ENCODE assay signal across 9 cellular contexts in the genomic region with DNA sequence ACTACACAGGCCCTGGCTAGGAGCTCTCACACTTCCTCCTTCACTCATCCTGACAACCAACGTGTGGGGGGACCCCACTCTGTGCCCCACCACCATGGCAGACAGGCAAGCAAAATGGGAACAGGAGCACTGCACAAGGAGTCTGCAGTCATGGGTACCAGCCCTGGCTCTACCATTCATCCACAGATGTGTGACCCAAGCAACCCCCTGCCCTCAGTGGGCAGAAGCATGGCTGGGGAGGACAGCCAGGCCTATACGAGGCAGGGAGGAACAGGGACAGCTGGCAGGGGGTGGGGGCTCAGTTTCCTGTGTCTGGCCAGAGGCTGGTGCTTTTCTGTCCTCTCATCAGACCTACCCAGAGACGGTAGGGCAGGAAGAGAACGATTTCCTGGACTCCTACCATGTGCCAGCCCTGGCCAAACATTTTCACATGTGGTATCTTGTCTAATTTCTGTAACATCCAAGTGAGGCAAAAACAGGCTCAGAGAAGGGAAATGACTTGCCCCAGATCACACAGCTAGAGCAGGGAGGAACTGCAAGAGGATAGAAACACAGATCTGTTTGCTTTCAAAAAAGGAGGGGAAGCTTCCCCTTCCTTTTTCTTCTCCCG.
DNase-seq lines count a peak whose midpoint lies in the region; ATAC-seq and TF ChIP-seq lines count a peak whose summit lies in the region.
"Had no signal": no experiment of that assay in that cellular context is flagged by ENCODE, and none has a peak within 500 bp of the region (broad histone marks: within the 10 kb centered on the region; RNA-seq: fewer than 3 reads in every experiment).

No MANE protein-coding gene starts in this region.

- H3K27ac Mint-ChIP-seq in CD4-positive, alpha-beta memory T cell, result peak overlapping the region in 6 of 7 donors; percentile 29 to 87 (median 39)
- H3K27ac Mint-ChIP-seq in activated B cell treated with CpG ODN at 0.5 μM for 24 hours, result peak overlapping the region; percentile 90
- H3K27ac Mint-ChIP-seq in naive B cell, result peak overlapping the region in 5 of 6 donors; percentile 12 to 95 (median 69)

- POLR2A ChIA-PET in CD4-positive, alpha-beta memory T cell (lab: Charles Lee; ENCODE audit: partially characterized antibody), result interaction anchor here (1.0 to 1.1 kb wide), 3 partner anchors 9 to 78 kb away, joined by 3 to 4 read pairs (median 3); no protein-coding TSS in a partner anchor
- POLR2A ChIA-PET in activated B cell treated with CpG ODN at 0.5 μM for 24 hours (lab: Charles Lee), result interaction anchor here (0.7 to 8.0 kb wide), 4 partner anchors 10 to 68 kb away, joined by 3 to 122 read pairs (median 18); no protein-coding TSS in a partner anchor

- H3K36me3 Mint-ChIP-seq in CD4-positive, alpha-beta memory T cell, result no peaks in the 10 kb centered on the region
- H3K36me3 Mint-ChIP-seq in activated B cell treated with CpG ODN at 0.5 μM for 24 hours (ENCODE audit: low read depth), result no peaks in the 10 kb centered on the region
- no peaks in the 10 kb centered on the region for H3K36me3 Mint-ChIP-seq in naive B cell

- peaks cover 26 to 69% (median 37%) of the 10 kb centered on the region in 4 donors for H3K4me1 Mint-ChIP-seq in CD4-positive, alpha-beta memory T cell
- peaks cover 89% of the 10 kb centered on the region for H3K4me1 Mint-ChIP-seq in activated B cell treated with CpG ODN at 0.5 μM for 24 hours
- H3K4me1 Mint-ChIP-seq in naive B cell, result peaks cover 63 to 95% (median 85%) of the 10 kb centered on the region in 3 donors

- H3K4me3 Mint-ChIP-seq in CD4-positive, alpha-beta memory T cell, result peak overlapping the region in 3 of 8 donors; percentile 17 to 53 (median 34)
- peak overlapping the region; percentile 11 for H3K4me3 Mint-ChIP-seq in activated B cell treated with CpG ODN at 0.5 μM for 24 hours
- H3K4me3 Mint-ChIP-seq in naive B cell, result peak overlapping the region in 6 of 8 donors; percentile 41 to 85 (median 74)

- CTCF ChIA-PET in CD4-positive, alpha-beta memory T cell (lab: Charles Lee; ENCODE audit: partially characterized antibody), result no interaction called here
- CTCF ChIA-PET in activated B cell treated with CpG ODN at 0.5 μM for 24 hours (lab: Charles Lee), result interaction anchor here (1.1 to 1.8 kb wide), 2 partner anchors 11 to 13 kb away, joined by 3 to 5 read pairs; no protein-coding TSS in a partner anchor

- peaks cover 32% of the 10 kb centered on the region for H3K4me1 ChIP-seq in CD4-positive, alpha-beta memory T cell (ENCODE audit: insufficient read depth, low read length)

- no peak overlapping the region for H3K27ac ChIP-seq in CD4-positive, alpha-beta memory T cell (ENCODE audit: low read depth, low read length)

- intact Hi-C loops in CD4-positive, alpha-beta memory T cell (cut with micrococcal nuclease), result no loop called here
- intact Hi-C loops in activated B cell treated with CpG ODN at 0.5 μM for 24 hours (cut with micrococcal nuclease), result no loop called here

- no peaks in the 10 kb centered on the region for H3K27me3 Mint-ChIP-seq in CD4-positive, alpha-beta memory T cell
- H3K27me3 Mint-ChIP-seq in activated B cell treated with CpG ODN at 0.5 μM for 24 hours (no peaks in the 10 kb centered on the region), naive B cell (no peaks in the 10 kb centered on the region)

- DNase-seq in CD4-positive, alpha-beta memory T cell, result no peak
- DNase-seq in HT1080 (ENCODE audit: low read depth), result peak; percentile 58
- no peak for DNase-seq in activated B cell treated with CpG ODN at 0.5 μM for 24 hours
- no peak for DNase-seq in naive B cell
- no peak for DNase-seq in NCI-H2171 treated with DMSO at 0.1 percent for 48 hours (lab: John Stamatoyannopoulos, UW)
- no peak for DNase-seq in H7
- DNase-seq: DMS 273 treated with DMSO at 0.1 percent for 48 hours had no signal

- no peaks in the 10 kb centered on the region for H3K36me3 ChIP-seq in CD4-positive, alpha-beta memory T cell (ENCODE audit: insufficient read depth, low read length)
- H3K36me3 ChIP-seq in H7 (replicated peaks; ENCODE audit: control insufficient read depth, insufficient read depth, low read length), result no peaks in the 10 kb centered on the region

- H3K9me3 ChIP-seq in CD4-positive, alpha-beta memory T cell (ENCODE audit: control insufficient read depth in 1 of 2, low read length in 2 of 2), result no peaks in the 10 kb centered on the region

- no peak for ATAC-seq in activated B cell treated with CpG ODN at 0.5 μM for 24 hours (ENCODE audit: low read depth)
- ATAC-seq in naive B cell (ENCODE audit: low read depth in 2 of 2), result no peak
- no peak for ATAC-seq in HG03442 (IDR thresholded peaks at IDR 0.05; ENCODE audit: unreplicated experiment)
- ATAC-seq in GM19455 (IDR thresholded peaks at IDR 0.05; ENCODE audit: unreplicated experiment), result no peak

- no peak overlapping the region for H3K4me3 ChIP-seq in CD4-positive, alpha-beta memory T cell (ENCODE audit: low read length in 2 of 2)
- H3K4me3 ChIP-seq in H7 (ENCODE audit: insufficient read depth, low read depth, low read length), result no peak overlapping the region

- H3K27me3 ChIP-seq in CD4-positive, alpha-beta memory T cell (ENCODE audit: insufficient read depth, low read length), result no peaks in the 10 kb centered on the region
- H3K27me3 ChIP-seq in H7 (ENCODE audit: control insufficient read depth, insufficient read depth, low read length), result no peaks in the 10 kb centered on the region

- H3K9me3 Mint-ChIP-seq in CD4-positive, alpha-beta memory T cell, result no peaks in the 10 kb centered on the region
- H3K9me3 Mint-ChIP-seq in activated B cell treated with CpG ODN at 0.5 μM for 24 hours (no peaks in the 10 kb centered on the region), naive B cell (no peaks in the 10 kb centered on the region)

- TF ChIP-seq CTCF in activated B cell treated with CpG ODN at 0.5 μM for 24 hours (IDR thresholded peaks at IDR 0.05), result no peak

Comparison
In these comparisons a context has a peak if more than half of its experiments do, and no peak if none do; other contexts are left out.
1. H3K27ac Mint-ChIP-seq: peak in every context shown above with its lines; median percentile 90 in activated B cell treated with CpG ODN at 0.5 μM for 24 hours; 69 in naive B cell; 39 in CD4-positive, alpha-beta memory T cell.